In genomic region chr12:27237790-27238771, GRCh38 we compare ENCODE assay signal across 9 cellular contexts. TPM values are rescaled to one million over a fixed set of nuclear protein-coding genes. Genes with fewer than 3 reads are reported as not detected.
DNase-seq lines count a peak whose midpoint lies in the region; ATAC-seq, FAIRE-seq and TF ChIP-seq lines count a peak whose summit lies in the region.
"Had no signal": no experiment of that assay in that cellular context is flagged by ENCODE, and none has a peak within 500 bp of the region (broad histone marks: within the 10 kb centered on the region; RNA-seq: fewer than 3 reads in every experiment).

No MANE protein-coding gene starts in this region.

- TF ChIP-seq POLR2A in GM12878 (IDR thresholded peaks at IDR 0.05; ENCODE audit: low read depth, low read length) = no peak

- H3K9ac ChIP-seq in GM12878 (ENCODE audit: control insufficient read depth, insufficient read depth, low read length) = peak overlapping the region; percentile 4
- H3K9ac ChIP-seq: parathyroid adenoma had no signal

- peak overlapping the region; percentile 45 for H2AFZ ChIP-seq in GM12878 (ENCODE audit: control insufficient read depth, low read depth, low read length)
- H2AFZ ChIP-seq: parathyroid adenoma had no signal

- H4K20me1 ChIP-seq in GM12878 (ENCODE audit: control insufficient read depth, insufficient read depth) = no peaks in the 10 kb centered on the region

- in situ Hi-C loops in GM12878 (cut with MboI) = no loop called here

- H3K9me3 Mint-ChIP-seq in CD4-positive, CD25-positive, alpha-beta regulatory T cell = peaks cover 0 to 2% (median 0%) of the 10 kb centered on the region in 7 donors
- H3K9me3 Mint-ChIP-seq in stimulated activated naive B cell treated with anti-CD40 and anti-IgM and Interleukin-4, amounts not matched to agents 10 μg/mL and 1 μg/mL and 100 μg/mL, for 72 hours = peaks cover 0 to 1% of the 10 kb centered on the region in 2 donors
- H3K9me3 Mint-ChIP-seq in Caco-2 (ENCODE audit: unreplicated experiment) = no peaks in the 10 kb centered on the region

- H3K27ac Mint-ChIP-seq in CD4-positive, CD25-positive, alpha-beta regulatory T cell = peak overlapping the region; percentile 31 to 90 (median 78)
- peak overlapping the region; percentile 85 for H3K27ac Mint-ChIP-seq in stimulated activated naive B cell treated with anti-CD40 and anti-IgM and Interleukin-4, amounts not matched to agents 10 μg/mL and 1 μg/mL and 100 μg/mL, for 72 hours
- H3K27ac Mint-ChIP-seq in Caco-2 (ENCODE audit: unreplicated experiment) = no peak overlapping the region

- H3K9me3 ChIP-seq in CD4-positive, CD25-positive, alpha-beta regulatory T cell (ENCODE audit: control insufficient read depth in 2 of 2, low read length in 2 of 2) = no peaks in the 10 kb centered on the region
- no peaks in the 10 kb centered on the region; the same call in 2 of the 3 replicates for H3K9me3 ChIP-seq in GM12878 (replicated peaks; ENCODE audit: control insufficient read depth, insufficient read depth, low read length)
- no peaks in the 10 kb centered on the region for H3K9me3 ChIP-seq in A673 (ENCODE audit: low read depth, low read length, poor library complexity, severe bottlenecking)
- H3K9me3 ChIP-seq in Caco-2 = no peaks in the 10 kb centered on the region

- H3K4me2 ChIP-seq in GM12878 (ENCODE audit: control insufficient read depth, insufficient read depth) = peak overlapping the region; percentile 62

- SMC1A ChIA-PET in GM12878 (lab: Charles Lee; ENCODE audit: uncharacterized antibody, unreplicated experiment) = interaction anchor here (0.5 to 6.7 kb wide), 24 partner anchors 9 to 218 kb away, joined by 3 to 103 read pairs (median 4); no protein-coding TSS in a partner anchor

- no peaks in the 10 kb centered on the region for H3K36me3 ChIP-seq in CD4-positive, CD25-positive, alpha-beta regulatory T cell (ENCODE audit: control insufficient read depth, insufficient read depth, low read length)
- H3K36me3 ChIP-seq in GM12878 (ENCODE audit: control insufficient read depth in 2 of 2, insufficient read depth in 2 of 2, low read length in 1 of 2) (no peaks in the 10 kb centered on the region), A673 (ENCODE audit: insufficient read depth, low read length, poor library complexity, severe bottlenecking) (no peaks in the 10 kb centered on the region), Caco-2 (ENCODE audit: control insufficient read depth, insufficient read depth, low read length) (no peaks in the 10 kb centered on the region)

- peaks cover under 1% of the 10 kb centered on the region for H3K36me3 Mint-ChIP-seq in CD4-positive, CD25-positive, alpha-beta regulatory T cell
- H3K36me3 Mint-ChIP-seq in stimulated activated naive B cell treated with anti-CD40 and anti-IgM and Interleukin-4, amounts not matched to agents 10 μg/mL and 1 μg/mL and 100 μg/mL, for 72 hours = peaks cover 0 to under 1% of the 10 kb centered on the region in 2 donors
- H3K36me3 Mint-ChIP-seq in Caco-2 (ENCODE audit: insufficient read depth, unreplicated experiment) = no peaks in the 10 kb centered on the region

- intact Hi-C loops in GM12878 (cut with micrococcal nuclease; ENCODE audit: unreplicated experiment) (loop anchor here (1.0 kb wide), 1 partner anchor 17 kb away; no protein-coding TSS in a partner anchor), A673 (cut with micrococcal nuclease; ENCODE audit: unreplicated experiment) (no loop called here), Caco-2 (cut with micrococcal nuclease; ENCODE audit: unreplicated experiment) (no loop called here)

- peak; percentile 7; the same call in 1 of the 2 replicates for TF ChIP-seq RAD21 in GM12878 (IDR thresholded peaks at IDR 0.05; ENCODE audit: insufficient read depth, low read depth, low read length)

- peak; percentile 84 for FAIRE-seq in GM12878 (lab: Jason Lieb, UNC)

- peak; percentile 46 to 59 for ATAC-seq in CD4-positive, CD25-positive, alpha-beta regulatory T cell (ENCODE audit: low read depth in 2 of 2)
- ATAC-seq in GM19468 (IDR thresholded peaks at IDR 0.05; ENCODE audit: extremely low read depth, unreplicated experiment) (peak; percentile 24), HG03521 (IDR thresholded peaks at IDR 0.05; ENCODE audit: unreplicated experiment) (peak; percentile 64), GM12878 (peak; percentile 82)
- ATAC-seq in stimulated activated naive B cell treated with anti-CD40 and anti-IgM and Interleukin-4, amounts not matched to agents 10 μg/mL and 1 μg/mL and 100 μg/mL, for 72 hours (replicated peaks) = peak; percentile 88 to 89

- no peaks in the 10 kb centered on the region for H3K27me3 Mint-ChIP-seq in CD4-positive, CD25-positive, alpha-beta regulatory T cell
- H3K27me3 Mint-ChIP-seq in stimulated activated naive B cell treated with anti-CD40 and anti-IgM and Interleukin-4, amounts not matched to agents 10 μg/mL and 1 μg/mL and 100 μg/mL, for 72 hours = no peaks in the 10 kb centered on the region
- peaks cover 6% of the 10 kb centered on the region for H3K27me3 Mint-ChIP-seq in Caco-2 (ENCODE audit: insufficient read depth, unreplicated experiment)

- RAD21 ChIA-PET in GM12878 (lab: Charles Lee; ENCODE audit: unreplicated experiment) = interaction anchor here (0.8 to 4.5 kb wide), 14 partner anchors 12 to 92 kb away, joined by 3 to 71 read pairs (median 6); no protein-coding TSS in a partner anchor

- peak overlapping the region in 2 of 4 donors; percentile 15 to 20 for H3K4me3 Mint-ChIP-seq in CD4-positive, CD25-positive, alpha-beta regulatory T cell
- H3K4me3 Mint-ChIP-seq in stimulated activated naive B cell treated with anti-CD40 and anti-IgM and Interleukin-4, amounts not matched to agents 10 μg/mL and 1 μg/mL and 100 μg/mL, for 72 hours = peak overlapping the region; percentile 36 to 61
- H3K4me3 Mint-ChIP-seq in Caco-2 (ENCODE audit: unreplicated experiment) = no peak overlapping the region

- no peak for TF ChIP-seq CTCF in GM12878 (IDR thresholded peaks at IDR 0.05 in 2 of 3, conservative IDR thresholded peaks at IDR 0.05 in 1 of 3; ENCODE audit: control insufficient read depth in 2 of 3, extremely low read depth in 1 of 3, insufficient read depth in 1 of 3, low read depth in 3 of 3, low read length in 3 of 3)
- TF ChIP-seq CTCF in A673 (conservative IDR thresholded peaks at IDR 0.05; ENCODE audit: low read depth, low read length) = no peak
- TF ChIP-seq CTCF in Caco-2 (IDR thresholded peaks at IDR 0.05; ENCODE audit: insufficient read depth in 1 of 2, low read depth in 1 of 2, low read length in 1 of 2, severe bottlenecking in 1 of 2, unreplicated experiment in 1 of 2) = no peak

- H3K4me3 ChIP-seq in CD4-positive, CD25-positive, alpha-beta regulatory T cell (ENCODE audit: low read depth, low read length) = peak overlapping the region; percentile 28
- H3K4me3 ChIP-seq in GM12878 (peak overlapping the region; percentile 31), A673 (ENCODE audit: low read depth, low read length, poor library complexity, severe bottlenecking) (no peak overlapping the region), Caco-2 (ENCODE audit: low read depth, low read length) (no peak overlapping the region)

- CTCF ChIA-PET in GM12878 (lab: Yijun Ruan, JAX) (interaction anchor here (0.5 to 3.8 kb wide), 14 partner anchors 8 to 465 kb away, joined by 3 to 18 read pairs (median 4); no protein-coding TSS in a partner anchor), A673 (lab: Charles Lee) (no interaction called here), Caco-2 (lab: Charles Lee) (no interaction called here)

- WGBS in GM12878 (ENCODE audit: insufficient coverage, insufficient replicate concordance, low lambda C conversion rate, missing lambda C conversion rate) = 2% methylated on average over 6 of the region's 6 CpGs

- DNase-seq in CD4-positive, CD25-positive, alpha-beta regulatory T cell = peak in 1 of 3 donors; percentile 27
- peak; percentile 72 for DNase-seq in GM12878 (ENCODE audit: low read depth, low spot score)
- peak; percentile 16 for DNase-seq in stimulated activated naive B cell treated with anti-CD40 and anti-IgM and Interleukin-4, amounts not matched to agents 10 μg/mL and 1 μg/mL and 100 μg/mL, for 72 hours
- DNase-seq in A673 (ENCODE audit: low spot score) = no peak
- DNase-seq in Caco-2 = no peak
- DNase-seq in activated CD8-positive, alpha-beta memory T cell treated with anti-CD3 and anti-CD28 coated beads, Interleukin-2, amount 50 U/mL, for 48 hours = no peak

- POLR2A ChIA-PET in GM12878 (lab: Charles Lee) = interaction anchor here (0.5 to 4.0 kb wide), 16 partner anchors 9 to 216 kb away, joined by 3 to 29 read pairs (median 4); partner anchors contain the start of gene MED21
- POLR2A ChIA-PET in A673 (lab: Charles Lee; ENCODE audit: low non-redundant PET) = no interaction called here
- POLR2A ChIA-PET in Caco-2 (lab: Charles Lee) = interaction anchor here (0.6 to 0.7 kb wide), 2 partner anchors 210 to 289 kb away, joined by 3 to 4 read pairs; no protein-coding TSS in a partner anchor

- H3K4me1 ChIP-seq in CD4-positive, CD25-positive, alpha-beta regulatory T cell (ENCODE audit: control insufficient read depth, insufficient read depth, low read length, poor library complexity, severe bottlenecking) = peaks cover 4% of the 10 kb centered on the region
- H3K4me1 ChIP-seq in GM12878 (ENCODE audit: control insufficient read depth, insufficient read depth, low read length) (peaks cover 32% of the 10 kb centered on the region), A673 (ENCODE audit: insufficient read depth, low read length, poor library complexity, severe bottlenecking) (no peaks in the 10 kb centered on the region), Caco-2 (no peaks in the 10 kb centered on the region)
- H3K4me1 ChIP-seq: parathyroid adenoma had no signal

- peaks cover 0 to 27% (median 21%) of the 10 kb centered on the region in 4 donors for H3K4me1 Mint-ChIP-seq in CD4-positive, CD25-positive, alpha-beta regulatory T cell
- peaks cover 17 to 41% of the 10 kb centered on the region in 2 donors for H3K4me1 Mint-ChIP-seq in stimulated activated naive B cell treated with anti-CD40 and anti-IgM and Interleukin-4, amounts not matched to agents 10 μg/mL and 1 μg/mL and 100 μg/mL, for 72 hours
- H3K4me1 Mint-ChIP-seq in Caco-2 (ENCODE audit: low read depth, unreplicated experiment) = no peaks in the 10 kb centered on the region

- H3K27me3 ChIP-seq in CD4-positive, CD25-positive, alpha-beta regulatory T cell (ENCODE audit: control insufficient read depth, insufficient read depth, low read length) = no peaks in the 10 kb centered on the region
- H3K27me3 ChIP-seq in GM12878 (replicated peaks in 1 of 2; ENCODE audit: control insufficient read depth in 2 of 2, insufficient read depth in 2 of 2, low read length in 1 of 2) (no peaks in the 10 kb centered on the region), A673 (replicated peaks; ENCODE audit: insufficient read depth, low read depth, low read length, poor library complexity) (no peaks in the 10 kb centered on the region), Caco-2 (replicated peaks; ENCODE audit: control insufficient read depth, insufficient read depth, low read length) (no peaks in the 10 kb centered on the region)

- BruUV-seq in GM12878 (replicated peaks; lab: Mats Ljungman, UMichigan) (no TSS peak), A673 (replicated peaks; lab: Mats Ljungman, UMichigan) (no TSS peak), Caco-2 (replicated peaks; lab: Mats Ljungman, UMichigan) (no TSS peak)

- no peaks in the 10 kb centered on the region for H3K79me2 ChIP-seq in GM12878 (ENCODE audit: control insufficient read depth, insufficient read depth, low read length)
- H3K79me2 ChIP-seq: parathyroid adenoma had no signal

- peak in 1 of 2 experiments; percentile 40; a peak in 1 of 4 replicates for TF ChIP-seq EP300 in GM12878 (IDR thresholded peaks at IDR 0.05; ENCODE audit: borderline replicate concordance in 1 of 2, control insufficient read depth in 1 of 2, low read depth in 2 of 2, low read length in 2 of 2)

- peak overlapping the region; percentile 38 for H3K27ac ChIP-seq in CD4-positive, CD25-positive, alpha-beta regulatory T cell (ENCODE audit: insufficient read depth, low read length, poor library complexity, severe bottlenecking)
- peak overlapping the region; percentile 82 for H3K27ac ChIP-seq in GM12878 (ENCODE audit: control insufficient read depth, insufficient read depth)
- no peak overlapping the region for H3K27ac ChIP-seq in A673 (ENCODE audit: low read depth, low read length, poor library complexity, severe bottlenecking)
- H3K27ac ChIP-seq: parathyroid adenoma had no signal

RNA-seq across cellular contexts. Expression of gene STK38L, which starts 6.0 kb away (rescaled TPM):
- total RNA-seq in CD4-positive, CD25-positive, alpha-beta regulatory T cell = 21.7 TPM
- 10 to 100 TPM; 10.6 to 15.2 (median 14.0) TPM for polyA plus RNA-seq in CD4-positive, CD25-positive, alpha-beta regulatory T cell
- 283 and 300 TPM in 2 replicates for total RNA-seq in GM12878 (2013; cell fraction: nucleolus; rRNA removed)
- total RNA-seq in GM12878 (2014; rRNA removed) = 92.7 and 120 TPM in 2 replicates
- total RNA-seq in GM12878 (2014; rRNA removed; fragmentation: Illumina TruSeq; extraction: Trizol) = 130 and 131 TPM in 2 replicates
- 110 and 131 TPM in 2 replicates for total RNA-seq in GM12878 (2021)
- polyA plus RNA-seq in GM12878 (2011; ENCODE audit: low read depth) = 19.4 TPM
- polyA plus RNA-seq in GM12878 (2011; rRNA removed) = 121 and 218 TPM in 2 replicates
- polyA plus RNA-seq in GM12878 (2011; cell fraction: cytosol; rRNA removed) = 24.3 and 29.2 TPM in 2 replicates
- polyA plus RNA-seq in GM12878 (2011; cell fraction: nucleus; rRNA removed) = 70.9 and 75.1 TPM in 2 replicates
- 40.8 and 44.4 TPM in 2 replicates for polyA plus RNA-seq in GM12878 (2012)
- 134 and 173 TPM in 2 replicates for polyA plus RNA-seq in GM12878 (2014; fragmentation: Illumina TruSeq; extraction: Trizol)
- polyA plus RNA-seq in GM12878 (2014; fragmentation: Nextera tagmentation; extraction: Ambion mirVana) = 10 to 100 TPM; 43.0 to 50.2 TPM
- 76.8 and 90.8 TPM in 2 replicates for polyA plus RNA-seq in GM12878 (2014; rRNA removed)
- polyA plus RNA-seq in GM12878 (2016; fragmentation: Nextera tagmentation; extraction: Ambion mirVana) = 100 to 1,000 TPM; 144 to 154 TPM
- 41.8 and 75.6 TPM in 2 replicates for polyA minus RNA-seq in GM12878 (2011; rRNA and poly(A)+ RNA removed)
- 35.9 and 43.5 TPM in 2 replicates for polyA minus RNA-seq in GM12878 (2011; cell fraction: cytosol; rRNA and poly(A)+ RNA removed)
- 36.5 and 60.8 TPM in 2 replicates for polyA minus RNA-seq in GM12878 (2011; cell fraction: nucleus; rRNA and poly(A)+ RNA removed)
- 21.0 and 24.1 TPM in 2 replicates for total RNA-seq in A673 (2021)
- total RNA-seq in Caco-2 (2022) = 52.0 and 59.4 TPM in 2 replicates

Comparison
In these comparisons a context has a peak if more than half of its experiments do, and no peak if none do; other contexts are left out.
1. ATAC-seq: peak in every context shown above with its lines; median percentile 88 in stimulated activated naive B cell treated with anti-CD40 and anti-IgM and Interleukin-4, amounts not matched to agents 10 μg/mL and 1 μg/mL and 100 μg/mL, for 72 hours; 82 in GM12878; 64 in HG03521; 52 in CD4-positive, CD25-positive, alpha-beta regulatory T cell; 24 in GM19468.
2. DNase-seq: peak in GM12878 (single experiment) and stimulated activated naive B cell treated with anti-CD40 and anti-IgM and Interleukin-4, amounts not matched to agents 10 μg/mL and 1 μg/mL and 100 μg/mL, for 72 hours (single experiment); none in A673 (single experiment), Caco-2 (0 of 2) and activated CD8-positive, alpha-beta memory T cell treated with anti-CD3 and anti-CD28 coated beads, Interleukin-2, amount 50 U/mL, for 48 hours (single experiment).
3. H3K4me3 ChIP-seq: peak in CD4-positive, CD25-positive, alpha-beta regulatory T cell (single experiment) and GM12878 (single experiment); none in A673 (single experiment) and Caco-2 (single experiment).